In genomic region chr17:352421-353212, GRCh38 we compare ENCODE assay signal across 8 cellular contexts. TPM values are rescaled to one million over a fixed set of nuclear protein-coding genes. Genes with fewer than 3 reads are reported as not detected.
DNase-seq lines count a peak whose midpoint lies in the region; ATAC-seq and TF ChIP-seq lines count a peak whose summit lies in the region.

Gene RPH3AL (minus strand): TSS chr17:352807. CDS start chr17:327543, 25,264 bp downstream.

- CTCF ChIA-PET in WTC11 (lab: Charles Lee), result no interaction called here

- POLR2A ChIA-PET in WTC11 (lab: Charles Lee), result no interaction called here

- H3K4me1 ChIP-seq in spleen, result peaks cover 35 to 64% (median 55%) of the 10 kb centered on the region in 6 donors

- H3K27me3 Mint-ChIP-seq in IgD-negative memory B cell (peaks cover 13% of the 10 kb centered on the region), WTC11 (ENCODE audit: low read depth) (peaks cover 2% of the 10 kb centered on the region; the same call in 1 of the 2 replicates)

- intact Hi-C loops in spleen (cut with DNase I; ENCODE audit: low total_unique reads), result no loop called here

- 37 to 47% (median 39%) methylated on average over 16 to 22 of the region's 22 CpGs for WGBS in spleen, 5 donors

- H3K27ac Mint-ChIP-seq in IgD-negative memory B cell (no peak within 1 kb of the TSS), WTC11 (peak within 1 kb of the TSS; percentile 69)

- H3K4me3 ChIP-seq in spleen, result peak within 1 kb of the TSS in 2 of 8 donors; percentile 9 to 32

- TF ChIP-seq CTCF in WTC11 (IDR thresholded peaks at IDR 0.05) (no peak), spleen (IDR thresholded peaks at IDR 0.05 in 8 of 11, conservative IDR thresholded peaks at IDR 0.05 in 3 of 11) (no peak)

- H3K4me3 Mint-ChIP-seq in IgD-negative memory B cell, result no peak within 1 kb of the TSS
- no peak within 1 kb of the TSS for H3K4me3 Mint-ChIP-seq in WTC11

- TF ChIP-seq POLR2A in spleen (IDR thresholded peaks at IDR 0.05), result no peak

- no peaks in the 10 kb centered on the region for H3K36me3 ChIP-seq in spleen

- DNase-seq in WTC11 (ENCODE audit: low spot score), result no peak
- peak; percentile 48 for DNase-seq in iPS-NIHi11 (ENCODE audit: low spot score)
- DNase-seq in spleen, result no peak
- DNase-seq in central memory CD4-positive, alpha-beta T cell, result no peak
- no peak for DNase-seq in amygdala (lab: John Stamatoyannopoulos, UW)
- no peak for DNase-seq in stimulated activated CD4-positive, alpha-beta T cell treated with anti-CD3 and anti-CD28 coated beads, Interleukin-15, amount 100 ng/mL, for 24 hours

- no peaks in the 10 kb centered on the region for H3K9me3 Mint-ChIP-seq in IgD-negative memory B cell
- peaks cover 19% of the 10 kb centered on the region for H3K9me3 Mint-ChIP-seq in WTC11

- no peaks in the 10 kb centered on the region for H3K9me3 ChIP-seq in spleen

- H3K4me1 Mint-ChIP-seq in IgD-negative memory B cell (peaks cover 0 to 3% (median 0%) of the 10 kb centered on the region in 3 donors), WTC11 (peaks cover 17% of the 10 kb centered on the region)

- peaks cover 1% of the 10 kb centered on the region for H3K36me3 Mint-ChIP-seq in IgD-negative memory B cell
- H3K36me3 Mint-ChIP-seq in WTC11, result peaks cover 17% of the 10 kb centered on the region

- peak; percentile 69 for ATAC-seq in WTC11
- ATAC-seq in GM19463 (IDR thresholded peaks at IDR 0.05; ENCODE audit: unreplicated experiment), result no peak

- no peaks in the 10 kb centered on the region for H3K27me3 ChIP-seq in spleen (replicated peaks in 1 of 7)

- peak within 1 kb of the TSS; percentile 74 to 91 (median 82) for H3K27ac ChIP-seq in spleen

TF ChIP-seq in WTC11, 78 proteins besides CTCF, POLR2A, EP300 and RAD21:
- TF ChIP-seq FOXP4 (CRISPR knock-in tag; IDR thresholded peaks at IDR 0.05) (no peak), CBFB (CRISPR knock-in tag; IDR thresholded peaks at IDR 0.05; ENCODE audit: low read depth) (no peak), ZNF219 (CRISPR knock-in tag; IDR thresholded peaks at IDR 0.05; ENCODE audit: borderline replicate concordance) (no peak), ETV6 (CRISPR knock-in tag; IDR thresholded peaks at IDR 0.05) (no peak), PRDM15 (CRISPR knock-in tag; IDR thresholded peaks at IDR 0.05) (peak; percentile 93), ZNF512 (CRISPR knock-in tag; IDR thresholded peaks at IDR 0.05; ENCODE audit: borderline replicate concordance) (no peak), ATF1 (CRISPR knock-in tag; IDR thresholded peaks at IDR 0.05) (no peak), PREB (CRISPR knock-in tag; IDR thresholded peaks at IDR 0.05; ENCODE audit: borderline replicate concordance) (no peak), GABPB1 (CRISPR knock-in tag; IDR thresholded peaks at IDR 0.05) (peak; percentile 8; the same call in 1 of the 2 replicates), MYBL2 (CRISPR knock-in tag; IDR thresholded peaks at IDR 0.05) (no peak), ZNF532 (CRISPR knock-in tag; IDR thresholded peaks at IDR 0.05; ENCODE audit: borderline replicate concordance) (no peak)

RNA-seq across cellular contexts. Expression of gene RPH3AL, which starts in this region (rescaled TPM):
- polyA plus RNA-seq in IgD-negative memory B cell, result 13.8 TPM
- 2.0 to 4.6 TPM (median 3.7 TPM) in 3 replicates for total RNA-seq in WTC11 (2021)
- 100 to 1,000 TPM in 1 of 7 donors, 10 to 100 TPM in 6; 44.2 to 182 (median 58.6) TPM for total RNA-seq in spleen
- 10 to 100 TPM in 1 of 3 donors, 1 to 10 TPM in 2; 4.8 to 27.1 (median 7.4) TPM for polyA plus RNA-seq in spleen
